10 cellular contexts compared by ENCODE assay signal in the genomic region with DNA sequence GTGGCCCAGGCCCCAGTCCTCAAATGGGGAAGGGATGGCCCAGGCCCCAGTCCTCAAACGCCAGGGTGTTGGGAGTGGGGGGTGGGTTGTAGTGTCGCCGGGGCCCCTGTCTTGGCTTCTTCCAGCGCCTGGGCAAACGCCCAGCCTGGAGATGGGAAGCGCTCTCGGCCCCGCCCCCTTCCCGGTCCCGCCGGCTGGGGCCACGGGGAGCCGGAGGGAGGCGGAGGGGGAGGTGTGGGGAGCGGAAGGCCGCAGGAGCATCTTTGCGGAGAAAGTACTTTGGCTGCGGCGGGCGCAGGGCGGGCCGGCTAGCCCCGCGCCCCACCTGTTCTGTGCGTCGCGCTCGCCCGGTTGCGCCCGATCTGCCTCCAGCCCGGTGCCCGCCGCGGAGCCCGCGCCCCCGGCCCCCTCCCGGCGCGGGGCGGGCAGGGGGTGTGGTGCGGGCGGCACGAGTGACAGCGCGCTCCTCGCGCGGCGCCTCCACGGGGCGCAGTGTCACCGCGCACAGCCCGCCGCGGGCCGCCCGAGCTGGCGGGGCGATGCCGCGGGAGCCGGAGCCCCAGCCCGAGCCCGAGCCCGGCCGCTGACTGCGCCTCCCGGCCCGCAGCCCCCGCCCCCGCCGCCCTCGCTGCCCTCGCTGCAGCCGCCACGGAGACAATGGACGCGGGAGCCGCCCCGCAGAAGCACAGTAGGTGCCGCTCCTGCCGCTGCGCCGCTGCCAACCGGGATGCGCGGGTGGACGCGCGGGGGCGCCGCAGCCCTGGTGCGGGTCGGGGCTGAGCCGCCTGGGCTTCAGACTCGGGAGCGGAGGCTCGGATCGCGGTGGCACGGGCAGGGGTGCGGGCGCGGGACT. TPM values are rescaled to one million over a fixed set of nuclear protein-coding genes. Genes with fewer than 3 reads are reported as not detected.
A peak's percentile ranks its signal among the peaks of the same experiment; 100 is the strongest.
DNase-seq lines count a peak whose midpoint lies in the region; ATAC-seq and TF ChIP-seq lines count a peak whose summit lies in the region.
"Had no signal": no experiment of that assay in that cellular context is flagged by ENCODE, and none has a peak within 500 bp of the region (broad histone marks: within the 10 kb centered on the region; RNA-seq: fewer than 3 reads in every experiment).

No MANE protein-coding gene starts in this region.

- H3K4me1 Mint-ChIP-seq in chondrocyte (ENCODE audit: low read depth): peaks cover 21% of the 10 kb centered on the region

- peaks cover 7% of the 10 kb centered on the region for H3K79me1 ChIP-seq in neuronal stem cell (ENCODE audit: low read depth, low read length)

- H3K4ac ChIP-seq in neuronal stem cell (ENCODE audit: low read length): no peak overlapping the region

- peak; percentile 35 for TF ChIP-seq CTCF in LNCaP clone FGC (IDR thresholded peaks at IDR 0.05; ENCODE audit: control insufficient read depth, extremely low read depth, insufficient read depth)
- TF ChIP-seq CTCF in chondrocyte (IDR thresholded peaks at IDR 0.05): peak; percentile 72

- H4K8ac ChIP-seq in neuronal stem cell (ENCODE audit: low read depth, low read length): no peak overlapping the region

- H3K4me3 Mint-ChIP-seq in chondrocyte (ENCODE audit: unreplicated experiment): no peak overlapping the region

- H3K27me3 Mint-ChIP-seq in chondrocyte (ENCODE audit: low read depth): no peaks in the 10 kb centered on the region

- peak overlapping the region; percentile 99 for H2BK12ac ChIP-seq in neuronal stem cell (ENCODE audit: low read length)

- H3K4me3 ChIP-seq in LNCaP clone FGC (ENCODE audit: low read depth, low read length): no peak overlapping the region
- peak overlapping the region in 1 of 2 donors; percentile 75 for H3K4me3 ChIP-seq in neuronal stem cell (ENCODE audit: low read length in 2 of 2)
- H3K4me3 ChIP-seq: gastrocnemius medialis had no signal

- H3K27ac ChIP-seq in neuronal stem cell (replicated peaks; ENCODE audit: low read length): no peak overlapping the region
- H3K27ac ChIP-seq: gastrocnemius medialis had no signal

- whole genome bisulfite sequencing in neuronal stem cell (ENCODE audit: extremely low coverage in 2 of 2, insufficient read length in 2 of 2, insufficient replicate concordance in 1 of 2), 2 donors: no CpG with 5 or more reads among the region's 107 CpGs

- H3K36me3 Mint-ChIP-seq in chondrocyte (ENCODE audit: low read depth): no peaks in the 10 kb centered on the region

- peaks cover 0 to 64% (median 16%) of the 10 kb centered on the region in 3 experiments for H3K27me3 ChIP-seq in neuronal stem cell (ENCODE audit: control insufficient read depth in 3 of 3, insufficient read depth in 3 of 3, low read depth in 1 of 3, low read length in 3 of 3)

- no peak overlapping the region for H3K27ac Mint-ChIP-seq in chondrocyte (ENCODE audit: unreplicated experiment)

- peak overlapping the region; percentile 38 for H2AFZ ChIP-seq in neuronal stem cell (ENCODE audit: low read length)

- H3K36me3 ChIP-seq in neuronal stem cell (replicated peaks in 1 of 2; ENCODE audit: control insufficient read depth in 2 of 2, insufficient read depth in 2 of 2, low read length in 2 of 2): no peaks in the 10 kb centered on the region
- H3K36me3 ChIP-seq: gastrocnemius medialis had no signal

- no peak overlapping the region for H3K14ac ChIP-seq in neuronal stem cell (ENCODE audit: low read length)

- H2BK120ac ChIP-seq in neuronal stem cell (ENCODE audit: low read depth, low read length): peak overlapping the region; percentile 78

- H3K4me2 ChIP-seq in neuronal stem cell (ENCODE audit: insufficient read depth, low read length, poor library complexity, severe bottlenecking): peak overlapping the region; percentile 77

- no peaks in the 10 kb centered on the region for H3K9me3 ChIP-seq in neuronal stem cell (replicated peaks in 1 of 2; ENCODE audit: control insufficient read depth in 2 of 2, insufficient read depth in 1 of 2, low read depth in 1 of 2, low read length in 2 of 2)
- H3K9me3 ChIP-seq: gastrocnemius medialis had no signal

- no peaks in the 10 kb centered on the region for H3K9me3 Mint-ChIP-seq in chondrocyte (ENCODE audit: low read depth)

- peak overlapping the region; percentile 100 for H2BK15ac ChIP-seq in neuronal stem cell (ENCODE audit: low read length)

- H3K23ac ChIP-seq in neuronal stem cell (ENCODE audit: low read depth, low read length, poor library complexity): peak overlapping the region; percentile 73

- intact Hi-C loops in left ventricle myocardium superior (cut with micrococcal nuclease): no loop called here

- DNase-seq in D341Med (ENCODE audit: low spot score) (peak; percentile 89), LNCaP clone FGC (ENCODE audit: low read depth) (no peak), chondrocyte (ENCODE audit: low spot score) (no peak), neuronal stem cell (ENCODE audit: low spot score) (no peak), left ventricle myocardium superior (no peak), GM19238 (ENCODE audit: insufficient read length, low spot score) (no peak), NCI-H1417 (lab: John Stamatoyannopoulos, UW) (no peak)
- DNase-seq: gastrocnemius medialis, NCI-H774 had no signal

- peak overlapping the region; percentile 77 for H3K9ac ChIP-seq in neuronal stem cell (ENCODE audit: low read depth, low read length, poor library complexity)

- peak overlapping the region; percentile 95 for H3K18ac ChIP-seq in neuronal stem cell (ENCODE audit: low read length)

- H3K4me1 ChIP-seq in neuronal stem cell (ENCODE audit: control insufficient read depth in 2 of 2, insufficient read depth in 1 of 2, low read depth in 1 of 2, low read length in 2 of 2): peaks cover 32 to 43% of the 10 kb centered on the region in 2 donors
- H3K4me1 ChIP-seq: gastrocnemius medialis had no signal

- ATAC-seq in HG02642 (IDR thresholded peaks at IDR 0.05; ENCODE audit: poor library complexity, unreplicated experiment) (no peak), left ventricle myocardium superior (no peak)
- ATAC-seq: gastrocnemius medialis had no signal

- no peak overlapping the region for H4K91ac ChIP-seq in neuronal stem cell (ENCODE audit: low read depth, low read length, poor library complexity)

- peak overlapping the region; percentile 98 for H2BK5ac ChIP-seq in neuronal stem cell (ENCODE audit: low read length)

- peak overlapping the region; percentile 90 for H2AK5ac ChIP-seq in neuronal stem cell (ENCODE audit: low read depth, low read length)

RNA-seq across cellular contexts. Expression of a gene that starts 31.1 kb away (rescaled TPM):
- total RNA-seq in chondrocyte (20.6 to 33.0 TPM (median 23.4 TPM) in 3 replicates), left ventricle myocardium superior (13.7 TPM)
- polyA plus RNA-seq in neuronal stem cell (2013, experiment 1 of 2): 12.4 TPM
- 12.5 TPM for polyA plus RNA-seq in neuronal stem cell (2013, experiment 2 of 2)

RNA-seq across cellular contexts. Expression of a gene that starts 32.6 kb away (rescaled TPM):
- total RNA-seq in chondrocyte (2.4 to 3.4 TPM (median 3.2 TPM) in 3 replicates), left ventricle myocardium superior (0.25 TPM)
- 4.2 TPM for polyA plus RNA-seq in neuronal stem cell (2013, experiment 1 of 2)
- polyA plus RNA-seq in neuronal stem cell (2013, experiment 2 of 2): 4.0 TPM
- total RNA-seq: gastrocnemius medialis had no signal

RNA-seq across cellular contexts. Expression of a gene that starts 51.9 kb away (rescaled TPM):
- total RNA-seq in chondrocyte (158 to 177 TPM (median 175 TPM) in 3 replicates), left ventricle myocardium superior (98.1 TPM)
- 63.2 TPM for polyA plus RNA-seq in neuronal stem cell (2013, experiment 1 of 2)
- 64.3 TPM for polyA plus RNA-seq in neuronal stem cell (2013, experiment 2 of 2)

RNA-seq across cellular contexts. Expression of a gene that starts 52.2 kb away (rescaled TPM):
- total RNA-seq in chondrocyte (6.7 to 10.0 TPM (median 8.1 TPM) in 3 replicates), left ventricle myocardium superior (5.3 TPM)
- polyA plus RNA-seq in neuronal stem cell (2013, experiment 1 of 2): 7.1 TPM
- 7.9 TPM for polyA plus RNA-seq in neuronal stem cell (2013, experiment 2 of 2)
